In the genomic region with DNA sequence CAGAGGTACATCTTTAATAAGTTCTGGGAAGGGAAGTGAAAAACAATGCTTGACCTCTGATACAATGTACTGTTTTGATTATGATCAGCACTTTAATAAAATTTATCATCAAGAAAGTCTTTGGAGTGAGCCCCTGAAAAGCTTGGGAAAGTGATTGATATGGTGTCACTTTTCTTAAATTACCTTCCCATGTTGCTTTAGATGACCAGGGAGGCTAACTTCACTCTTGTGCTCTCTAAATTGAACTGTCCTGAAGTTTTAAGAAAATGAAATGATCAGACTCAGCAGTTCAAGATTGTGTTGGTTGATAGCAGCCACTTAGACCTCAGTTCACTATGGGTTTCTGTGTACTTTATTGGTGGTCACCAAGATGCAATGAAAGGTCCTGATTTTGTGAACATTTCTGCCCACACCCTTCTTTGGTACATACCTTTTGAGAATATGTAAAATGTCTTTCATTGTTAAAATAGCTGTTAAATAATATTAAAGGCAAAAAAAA, we compare ENCODE assay signal across 1 cellular context.
TF ChIP-seq lines count a peak whose summit lies in the region.

No MANE protein-coding gene starts in this region.

TF ChIP-seq in GM23338, 12 proteins besides CTCF, POLR2A, EP300 and RAD21:
- TF ChIP-seq, protein P1, sequence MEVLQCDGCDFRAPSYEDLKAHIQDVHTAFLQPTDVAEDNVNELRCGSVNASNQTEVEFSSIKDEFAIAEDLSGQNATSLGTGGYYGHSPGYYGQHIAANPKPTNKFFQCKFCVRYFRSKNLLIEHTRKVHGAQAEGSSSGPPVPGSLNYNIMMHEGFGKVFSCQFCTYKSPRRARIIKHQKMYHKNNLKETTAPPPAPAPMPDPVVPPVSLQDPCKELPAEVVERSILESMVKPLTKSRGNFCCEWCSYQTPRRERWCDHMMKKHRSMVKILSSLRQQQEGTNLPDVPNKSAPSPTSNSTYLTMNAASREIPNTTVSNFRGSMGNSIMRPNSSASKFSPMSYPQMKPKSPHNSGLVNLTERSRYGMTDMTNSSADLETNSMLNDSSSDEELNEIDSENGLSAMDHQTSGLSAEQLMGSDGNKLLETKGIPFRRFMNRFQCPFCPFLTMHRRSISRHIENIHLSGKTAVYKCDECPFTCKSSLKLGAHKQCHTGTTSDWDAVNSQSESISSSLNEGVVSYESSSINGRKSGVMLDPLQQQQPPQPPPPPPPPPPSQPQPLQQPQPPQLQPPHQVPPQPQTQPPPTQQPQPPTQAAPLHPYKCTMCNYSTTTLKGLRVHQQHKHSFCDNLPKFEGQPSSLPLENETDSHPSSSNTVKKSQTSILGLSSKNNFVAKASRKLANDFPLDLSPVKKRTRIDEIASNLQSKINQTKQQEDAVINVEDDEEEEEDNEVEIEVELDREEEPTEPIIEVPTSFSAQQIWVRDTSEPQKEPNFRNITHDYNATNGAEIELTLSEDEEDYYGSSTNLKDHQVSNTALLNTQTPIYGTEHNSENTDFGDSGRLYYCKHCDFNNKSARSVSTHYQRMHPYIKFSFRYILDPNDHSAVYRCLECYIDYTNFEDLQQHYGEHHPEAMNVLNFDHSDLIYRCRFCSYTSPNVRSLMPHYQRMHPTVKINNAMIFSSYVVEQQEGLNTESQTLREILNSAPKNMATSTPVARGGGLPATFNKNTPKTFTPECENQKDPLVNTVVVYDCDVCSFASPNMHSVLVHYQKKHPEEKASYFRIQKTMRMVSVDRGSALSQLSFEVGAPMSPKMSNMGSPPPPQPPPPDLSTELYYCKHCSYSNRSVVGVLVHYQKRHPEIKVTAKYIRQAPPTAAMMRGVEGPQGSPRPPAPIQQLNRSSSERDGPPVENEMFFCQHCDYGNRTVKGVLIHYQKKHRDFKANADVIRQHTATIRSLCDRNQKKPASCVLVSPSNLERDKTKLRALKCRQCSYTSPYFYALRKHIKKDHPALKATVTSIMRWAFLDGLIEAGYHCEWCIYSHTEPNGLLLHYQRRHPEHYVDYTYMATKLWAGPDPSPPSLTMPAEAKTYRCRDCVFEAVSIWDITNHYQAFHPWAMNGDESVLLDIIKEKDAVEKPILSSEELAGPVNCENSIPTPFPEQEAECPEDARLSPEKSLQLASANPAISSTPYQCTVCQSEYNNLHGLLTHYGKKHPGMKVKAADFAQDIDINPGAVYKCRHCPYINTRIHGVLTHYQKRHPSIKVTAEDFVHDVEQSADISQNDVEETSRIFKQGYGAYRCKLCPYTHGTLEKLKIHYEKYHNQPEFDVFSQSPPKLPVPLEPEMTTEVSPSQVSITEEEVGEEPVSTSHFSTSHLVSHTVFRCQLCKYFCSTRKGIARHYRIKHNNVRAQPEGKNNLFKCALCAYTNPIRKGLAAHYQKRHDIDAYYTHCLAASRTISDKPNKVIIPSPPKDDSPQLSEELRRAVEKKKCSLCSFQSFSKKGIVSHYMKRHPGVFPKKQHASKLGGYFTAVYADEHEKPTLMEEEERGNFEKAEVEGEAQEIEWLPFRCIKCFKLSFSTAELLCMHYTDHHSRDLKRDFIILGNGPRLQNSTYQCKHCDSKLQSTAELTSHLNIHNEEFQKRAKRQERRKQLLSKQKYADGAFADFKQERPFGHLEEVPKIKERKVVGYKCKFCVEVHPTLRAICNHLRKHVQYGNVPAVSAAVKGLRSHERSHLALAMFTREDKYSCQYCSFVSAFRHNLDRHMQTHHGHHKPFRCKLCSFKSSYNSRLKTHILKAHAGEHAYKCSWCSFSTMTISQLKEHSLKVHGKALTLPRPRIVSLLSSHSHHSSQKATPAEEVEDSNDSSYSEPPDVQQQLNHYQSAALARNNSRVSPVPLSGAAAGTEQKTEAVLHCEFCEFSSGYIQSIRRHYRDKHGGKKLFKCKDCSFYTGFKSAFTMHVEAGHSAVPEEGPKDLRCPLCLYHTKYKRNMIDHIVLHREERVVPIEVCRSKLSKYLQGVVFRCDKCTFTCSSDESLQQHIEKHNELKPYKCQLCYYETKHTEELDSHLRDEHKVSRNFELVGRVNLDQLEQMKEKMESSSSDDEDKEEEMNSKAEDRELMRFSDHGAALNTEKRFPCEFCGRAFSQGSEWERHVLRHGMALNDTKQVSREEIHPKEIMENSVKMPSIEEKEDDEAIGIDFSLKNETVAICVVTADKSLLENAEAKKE (CRISPR knock-in tag; IDR thresholded peaks at IDR 0.05): no peak
- TF ChIP-seq, protein P2, sequence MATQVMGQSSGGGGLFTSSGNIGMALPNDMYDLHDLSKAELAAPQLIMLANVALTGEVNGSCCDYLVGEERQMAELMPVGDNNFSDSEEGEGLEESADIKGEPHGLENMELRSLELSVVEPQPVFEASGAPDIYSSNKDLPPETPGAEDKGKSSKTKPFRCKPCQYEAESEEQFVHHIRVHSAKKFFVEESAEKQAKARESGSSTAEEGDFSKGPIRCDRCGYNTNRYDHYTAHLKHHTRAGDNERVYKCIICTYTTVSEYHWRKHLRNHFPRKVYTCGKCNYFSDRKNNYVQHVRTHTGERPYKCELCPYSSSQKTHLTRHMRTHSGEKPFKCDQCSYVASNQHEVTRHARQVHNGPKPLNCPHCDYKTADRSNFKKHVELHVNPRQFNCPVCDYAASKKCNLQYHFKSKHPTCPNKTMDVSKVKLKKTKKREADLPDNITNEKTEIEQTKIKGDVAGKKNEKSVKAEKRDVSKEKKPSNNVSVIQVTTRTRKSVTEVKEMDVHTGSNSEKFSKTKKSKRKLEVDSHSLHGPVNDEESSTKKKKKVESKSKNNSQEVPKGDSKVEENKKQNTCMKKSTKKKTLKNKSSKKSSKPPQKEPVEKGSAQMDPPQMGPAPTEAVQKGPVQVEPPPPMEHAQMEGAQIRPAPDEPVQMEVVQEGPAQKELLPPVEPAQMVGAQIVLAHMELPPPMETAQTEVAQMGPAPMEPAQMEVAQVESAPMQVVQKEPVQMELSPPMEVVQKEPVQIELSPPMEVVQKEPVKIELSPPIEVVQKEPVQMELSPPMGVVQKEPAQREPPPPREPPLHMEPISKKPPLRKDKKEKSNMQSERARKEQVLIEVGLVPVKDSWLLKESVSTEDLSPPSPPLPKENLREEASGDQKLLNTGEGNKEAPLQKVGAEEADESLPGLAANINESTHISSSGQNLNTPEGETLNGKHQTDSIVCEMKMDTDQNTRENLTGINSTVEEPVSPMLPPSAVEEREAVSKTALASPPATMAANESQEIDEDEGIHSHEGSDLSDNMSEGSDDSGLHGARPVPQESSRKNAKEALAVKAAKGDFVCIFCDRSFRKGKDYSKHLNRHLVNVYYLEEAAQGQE (IDR thresholded peaks at IDR 0.05; ENCODE audit: unreplicated experiment): no peak
- TF ChIP-seq ZNF331 (CRISPR knock-in tag; IDR thresholded peaks at IDR 0.05; ENCODE audit: low read depth) (no peak), CREB1 (CRISPR knock-in tag; IDR thresholded peaks at IDR 0.05; ENCODE audit: low read depth) (no peak), JUNB (IDR thresholded peaks at IDR 0.05; ENCODE audit: unreplicated experiment) (no peak), ZNF114 (CRISPR knock-in tag; IDR thresholded peaks at IDR 0.05) (no peak), POLR2AphosphoS5 (IDR thresholded peaks at IDR 0.05; ENCODE audit: low read depth) (no peak), EZH2phosphoT487 (IDR thresholded peaks at IDR 0.05; ENCODE audit: unreplicated experiment) (no peak)
- TF ChIP-seq, protein P3, sequence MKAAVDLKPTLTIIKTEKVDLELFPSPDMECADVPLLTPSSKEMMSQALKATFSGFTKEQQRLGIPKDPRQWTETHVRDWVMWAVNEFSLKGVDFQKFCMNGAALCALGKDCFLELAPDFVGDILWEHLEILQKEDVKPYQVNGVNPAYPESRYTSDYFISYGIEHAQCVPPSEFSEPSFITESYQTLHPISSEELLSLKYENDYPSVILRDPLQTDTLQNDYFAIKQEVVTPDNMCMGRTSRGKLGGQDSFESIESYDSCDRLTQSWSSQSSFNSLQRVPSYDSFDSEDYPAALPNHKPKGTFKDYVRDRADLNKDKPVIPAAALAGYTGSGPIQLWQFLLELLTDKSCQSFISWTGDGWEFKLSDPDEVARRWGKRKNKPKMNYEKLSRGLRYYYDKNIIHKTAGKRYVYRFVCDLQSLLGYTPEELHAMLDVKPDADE (IDR thresholded peaks at IDR 0.05): no peak
